In genomic region chr5:73417307-73418035, GRCh38 we compare ENCODE assay signal across 14 cellular contexts. TPM values are rescaled to one million over a fixed set of nuclear protein-coding genes. Genes with fewer than 3 reads are reported as not detected.
DNase-seq lines count a peak whose midpoint lies in the region; ATAC-seq and TF ChIP-seq lines count a peak whose summit lies in the region.
"Had no signal": no experiment of that assay in that cellular context is flagged by ENCODE, and none has a peak within 500 bp of the region (broad histone marks: within the 10 kb centered on the region; RNA-seq: fewer than 3 reads in every experiment).

No MANE protein-coding gene starts in this region.

- no peaks in the 10 kb centered on the region for H3K27me3 ChIP-seq in GM23248 (replicated peaks; ENCODE audit: insufficient read depth)

- peaks cover 19% of the 10 kb centered on the region for H3F3A ChIP-seq in GM23248 (ENCODE audit: insufficient read depth)

- no peaks in the 10 kb centered on the region for H4K20me1 ChIP-seq in GM23248 (ENCODE audit: insufficient read depth)

- H2AFZ ChIP-seq in GM23248 = no peak overlapping the region

- H3K36me3 ChIP-seq in GM23248 (ENCODE audit: low read depth) (no peaks in the 10 kb centered on the region), mesodermal cell (ENCODE audit: control insufficient read depth, insufficient read depth, low read length) (no peaks in the 10 kb centered on the region)

- no peaks in the 10 kb centered on the region for H3K79me2 ChIP-seq in GM23248 (ENCODE audit: insufficient read depth)

- H3K4me3 ChIP-seq in GM23248 (no peak overlapping the region), mesodermal cell (ENCODE audit: extremely low read depth, insufficient read depth, low read length, poor library complexity, severe bottlenecking) (no peak overlapping the region)

- H3K9me2 ChIP-seq in GM23248 (ENCODE audit: insufficient read depth) = no peaks in the 10 kb centered on the region

- H3K9me3 ChIP-seq in GM23248 (ENCODE audit: low read depth) (no peaks in the 10 kb centered on the region), mesodermal cell (ENCODE audit: control insufficient read depth, low read length) (peaks cover 3% of the 10 kb centered on the region)

- DNase-seq in AG20443 (ENCODE audit: low spot score) = peak; percentile 26
- peak; percentile 51 for DNase-seq in GM23248
- no peak for DNase-seq in NCI-H2107 treated with DMSO at 0.1 percent for 48 hours (lab: John Stamatoyannopoulos, UW; ENCODE audit: unreplicated experiment)
- DNase-seq in D341Med (ENCODE audit: low spot score) = no peak
- no peak for DNase-seq in OCI-M1 (lab: John Stamatoyannopoulos, UW)
- DNase-seq: activated CD8-positive, alpha-beta T cell treated with anti-CD3 and anti-CD28 coated beads, Interleukin-2, amount 10 ng/mL, durations not matched to agents 7 days and 5 days; activated gamma-delta T cell; H7; natural killer cell; T1000 had no signal

- TF ChIP-seq CTCF in VCaP (conservative IDR thresholded peaks at IDR 0.05) = no peak

- 81 to 83% methylated on average over 10 of the region's 10 CpGs for WGBS in GM23248 (ENCODE audit: low coverage in 1 of 2, low lambda C conversion rate in 2 of 2, missing lambda C conversion rate in 2 of 2), 2 experiments
- 68 to 75% methylated on average over 6 to 7 of the region's 10 CpGs for WGBS in mesodermal cell (ENCODE audit: insufficient coverage in 2 of 2), 2 experiments

- H3K4me2 ChIP-seq in GM23248 (ENCODE audit: unreplicated experiment) = no peak overlapping the region

- in situ Hi-C loops in GM23248 (cut with MboI) = no loop called here

- no peak for ATAC-seq in HG03175 (IDR thresholded peaks at IDR 0.05; ENCODE audit: unreplicated experiment)
- ATAC-seq: activated CD8-positive, alpha-beta T cell treated with anti-CD3 and anti-CD28 coated beads, Interleukin-2, amount 10 ng/mL, durations not matched to agents 7 days and 5 days; natural killer cell had no signal

- no peak overlapping the region for H3K9ac ChIP-seq in GM23248

- H3K27ac ChIP-seq in GM23248 (peak overlapping the region; percentile 30; the same call in 1 of the 2 replicates), VCaP (peak overlapping the region; percentile 87), mesodermal cell (ENCODE audit: low read depth, low read length, severe bottlenecking) (peak overlapping the region; percentile 64)
- H3K27ac ChIP-seq: C4-2B had no signal

- peaks cover 40% of the 10 kb centered on the region for H3K4me1 ChIP-seq in GM23248 (ENCODE audit: insufficient read depth)
- H3K4me1 ChIP-seq in mesodermal cell (ENCODE audit: control insufficient read depth, insufficient read depth, low read length, poor library complexity, severe bottlenecking) = peaks cover 7% of the 10 kb centered on the region

RNA-seq across cellular contexts. Expression of gene FOXD1, which starts 31.1 kb away (rescaled TPM):
- 50.0 and 53.9 TPM in 2 replicates for total RNA-seq in GM23248 (2014; rRNA removed; shearing (Covaris generic))
- 8.0 and 8.5 TPM in 2 replicates for polyA plus RNA-seq in GM23248 (2016; fragmentation: Nextera tagmentation; extraction: Ambion mirVana)
- 26.0 TPM for polyA plus RNA-seq in mesodermal cell (2013, experiment 1 of 2)
- 31.6 TPM for polyA plus RNA-seq in mesodermal cell (2013, experiment 2 of 2)

Comparison
In these comparisons a context has a peak if more than half of its experiments do, and no peak if none do; other contexts are left out.
1. DNase-seq: peak in AG20443 (single experiment) and GM23248 (single experiment); none in NCI-H2107 treated with DMSO at 0.1 percent for 48 hours (single experiment), D341Med (single experiment) and OCI-M1 (single experiment).
2. H3K27ac ChIP-seq: peak in every context shown above with its lines; median percentile 87 in VCaP; 64 in mesodermal cell; 30 in GM23248.